11 cellular contexts compared by ENCODE assay signal in genomic region chr4:23429497-23429896, GRCh38.
"Had no signal": no experiment of that assay in that cellular context is flagged by ENCODE, and none has a peak within 500 bp of the region (broad histone marks: within the 10 kb centered on the region; RNA-seq: fewer than 3 reads in every experiment).

No MANE protein-coding gene starts in this region.

- H3K4me2 ChIP-seq: GM23338 had no signal

- H3K36me3 ChIP-seq: HAP-1 had no signal

- H3K9ac ChIP-seq: GM23248 had no signal

- H3K4me1 ChIP-seq: HAP-1 had no signal

- FAIRE-seq: H1, H54 had no signal

- ATAC-seq: GM23338, HCT116 had no signal

- H3K4me3 ChIP-seq: GM23248, GM23338, HAP-1 had no signal

- H3K27ac ChIP-seq: GM23248 had no signal

- H2AFZ ChIP-seq: GM23248, GM23338 had no signal

- H3K9me3 ChIP-seq: HAP-1 had no signal

- DNase-seq: GM23248, GOT3, H7, H9, HCEC 1CT, HFFc6 had no signal
